In the genomic region with DNA sequence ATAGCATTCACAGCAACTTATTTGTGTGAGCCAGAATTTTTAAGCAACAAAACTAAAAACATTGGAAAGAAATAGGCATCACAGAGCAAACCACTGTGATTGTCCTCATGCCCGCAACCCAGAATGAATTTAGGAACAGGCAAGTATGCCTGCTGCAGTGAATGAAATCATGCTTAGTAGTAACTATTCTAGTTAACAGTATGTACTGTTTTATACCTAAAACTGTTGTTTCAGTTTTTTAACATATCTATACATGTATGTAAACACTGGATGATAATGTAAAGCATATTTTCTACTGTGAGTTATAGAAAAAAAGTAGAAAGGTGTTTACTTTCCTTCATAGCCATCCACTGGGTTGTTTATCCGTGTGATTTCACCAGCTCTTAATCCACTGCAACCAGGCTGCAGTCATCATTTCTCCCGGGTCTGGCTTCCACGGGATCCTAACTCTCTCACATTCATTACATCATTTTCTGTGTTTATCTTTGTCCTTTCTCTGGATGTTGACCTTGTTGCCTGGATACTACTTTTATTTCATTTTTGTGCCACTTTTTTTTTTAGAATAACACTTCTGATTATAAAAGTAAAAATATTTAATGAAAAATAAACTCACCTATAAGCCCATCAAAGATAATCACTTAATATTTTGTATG, we compare ENCODE assay signal across 21 cellular contexts. TPM values are rescaled to one million over a fixed set of nuclear protein-coding genes. Genes with fewer than 3 reads are reported as not detected.
A peak's percentile ranks its signal among the peaks of the same experiment; 100 is the strongest.
DNase-seq lines count a peak whose midpoint lies in the region; ATAC-seq and TF ChIP-seq lines count a peak whose summit lies in the region.
"Had no signal": no experiment of that assay in that cellular context is flagged by ENCODE, and none has a peak within 500 bp of the region (broad histone marks: within the 10 kb centered on the region; RNA-seq: fewer than 3 reads in every experiment).

No MANE protein-coding gene starts in this region.

- TF ChIP-seq CTCF in choroid plexus epithelial cell (conservative IDR thresholded peaks at IDR 0.05; ENCODE audit: low read depth, low read length): no peak

- no peaks in the 10 kb centered on the region for H3K79me1 ChIP-seq in mesendoderm (ENCODE audit: low read length)

- H3K27me3 ChIP-seq in mesendoderm (ENCODE audit: insufficient read depth, low read length, poor library complexity): peaks cover 3% of the 10 kb centered on the region

- no peak overlapping the region for H3K9ac ChIP-seq in mesendoderm (ENCODE audit: low read length)

- no peak overlapping the region for H3K27ac ChIP-seq in mesendoderm (ENCODE audit: low read depth, low read length)
- H3K27ac ChIP-seq: esophagus squamous epithelium, transverse colon had no signal

- H4K5ac ChIP-seq in mesendoderm (ENCODE audit: low read length): no peak overlapping the region

- H3K4me3 ChIP-seq in choroid plexus epithelial cell (ENCODE audit: low read depth, low read length) (no peak overlapping the region), mesendoderm (ENCODE audit: low read length) (no peak overlapping the region)
- H3K4me3 ChIP-seq: esophagus squamous epithelium, K562, transverse colon had no signal

- DNase-seq in G401 (ENCODE audit: low spot score) (peak; percentile 82), NCI-H226 (peak; percentile 4), choroid plexus epithelial cell (ENCODE audit: low read depth) (peak; percentile 14), mesendoderm (peak; percentile 24), RPMI8226 (no peak)
- DNase-seq: activated CD4-positive, alpha-beta memory T cell treated with anti-CD3 and anti-CD28 coated beads, Interleukin-2, amount 10 ng/mL, durations not matched to agents 7 days and 5 days; activated T-cell treated with anti-CD3 and anti-CD28 coated beads, Interleukin-2, amount 50 U/mL, for 1 hour; CD4-positive, alpha-beta memory T cell; DND-41; effector memory CD8-positive, alpha-beta T cell; esophagus squamous epithelium; HCEC 1CT; NCI-H2029 treated with DMSO at 0.1 percent for 48 hours; NCI-H524 treated with DMSO at 0.1 percent for 48 hours; OCI-M1; Right ventricle myocardium superior; stimulated activated naive CD4-positive, alpha-beta T cell; transverse colon had no signal

- H3K23ac ChIP-seq in mesendoderm (ENCODE audit: low read length): no peak overlapping the region

- ATAC-seq in GM18868 (IDR thresholded peaks at IDR 0.05; ENCODE audit: unreplicated experiment) (no peak), HG03457 (IDR thresholded peaks at IDR 0.05; ENCODE audit: unreplicated experiment) (no peak)
- ATAC-seq: effector memory CD8-positive, alpha-beta T cell; K562 had no signal

- peaks cover 1% of the 10 kb centered on the region for H3K4me1 ChIP-seq in mesendoderm (ENCODE audit: control insufficient read depth, low read depth, low read length)

- no peaks in the 10 kb centered on the region for H3K79me2 ChIP-seq in mesendoderm (ENCODE audit: control insufficient read depth, insufficient read depth, low read length)

- H2BK5ac ChIP-seq in mesendoderm (ENCODE audit: low read length): no peak overlapping the region

- no peak overlapping the region for H3K56ac ChIP-seq in mesendoderm (ENCODE audit: low read length)

- H3K18ac ChIP-seq in mesendoderm (ENCODE audit: low read length): no peak overlapping the region

- no peak overlapping the region for H2BK15ac ChIP-seq in mesendoderm (replicated peaks; ENCODE audit: low read depth)

- H2AK5ac ChIP-seq in mesendoderm (ENCODE audit: low read length): no peak overlapping the region

- no CpG with 5 or more reads among the region's 4 CpGs for WGBS in mesendoderm (ENCODE audit: extremely low coverage, insufficient coverage, low lambda C conversion rate)

- in situ Hi-C loops in G401 (cut with HindIII; ENCODE audit: low sequenced_read_pairs): no loop called here

- H4K8ac ChIP-seq in mesendoderm (ENCODE audit: low read depth, low read length): no peak overlapping the region

- no peak overlapping the region for H3K4me2 ChIP-seq in mesendoderm (ENCODE audit: low read length)

- H2BK120ac ChIP-seq in mesendoderm (ENCODE audit: low read depth, low read length): no peak overlapping the region

- H3K36me3 ChIP-seq in mesendoderm (ENCODE audit: control insufficient read depth, insufficient read depth, low read length): no peaks in the 10 kb centered on the region
- H3K36me3 ChIP-seq: esophagus squamous epithelium, transverse colon had no signal

- H3K4ac ChIP-seq in mesendoderm (ENCODE audit: low read depth, low read length): no peak overlapping the region

RNA-seq across cellular contexts. Expression of a gene that starts 3.6 kb away (rescaled TPM):
- total RNA-seq in G401 (2014; rRNA removed; shearing (Covaris generic)): not detected in 2 replicates
- polyA plus RNA-seq in mesendoderm (2013, experiment 1 of 2): 8.2 TPM
- polyA plus RNA-seq in mesendoderm (2013, experiment 2 of 2): 8.0 TPM
- polyA plus RNA-seq: CD4-positive, alpha-beta memory T cell had no signal

RNA-seq across cellular contexts. Expression of a gene that starts 50.9 kb away (rescaled TPM):
- 4.4 and 9.1 TPM in 2 replicates for total RNA-seq in G401 (2014; rRNA removed; shearing (Covaris generic))
- 82.2 TPM for polyA plus RNA-seq in mesendoderm (2013, experiment 1 of 2)
- polyA plus RNA-seq in mesendoderm (2013, experiment 2 of 2): 82.8 TPM
